In the genomic region with DNA sequence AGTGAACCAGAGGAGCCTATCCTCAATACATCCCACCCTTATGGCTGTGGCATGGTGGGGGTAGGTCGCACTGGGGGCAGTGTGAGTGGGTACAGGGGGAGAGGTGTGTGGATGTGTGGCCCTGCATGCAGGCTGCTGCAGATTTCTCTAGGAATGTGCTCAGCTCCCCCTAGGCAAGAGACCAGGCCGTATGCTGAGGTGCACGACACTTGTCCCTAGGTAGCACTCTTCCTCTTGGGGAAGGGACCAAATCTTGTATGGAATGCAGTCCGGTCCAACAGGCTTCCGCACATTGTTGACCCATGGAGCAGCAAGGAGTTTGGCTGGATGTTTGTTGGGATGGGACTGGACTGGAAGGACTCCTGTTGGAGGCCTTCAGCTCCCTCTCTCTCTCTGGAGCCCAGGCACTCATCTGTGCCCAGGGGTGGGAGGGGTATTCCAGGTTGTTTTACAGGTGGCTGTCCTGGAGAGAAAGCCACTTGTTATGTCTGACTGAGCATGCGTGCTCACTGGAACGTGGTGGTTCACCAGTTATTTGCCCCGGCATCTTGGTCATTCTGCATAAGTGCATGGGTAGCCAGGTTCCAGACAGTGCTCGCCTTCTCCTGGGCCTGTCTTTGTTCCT, we compare ENCODE assay signal across 1 cellular context.
TF ChIP-seq lines count a peak whose summit lies in the region.

No MANE protein-coding gene starts in this region.

TF ChIP-seq in GM12878, 131 proteins besides CTCF, POLR2A, EP300 and RAD21:
- TF ChIP-seq, protein P1, sequence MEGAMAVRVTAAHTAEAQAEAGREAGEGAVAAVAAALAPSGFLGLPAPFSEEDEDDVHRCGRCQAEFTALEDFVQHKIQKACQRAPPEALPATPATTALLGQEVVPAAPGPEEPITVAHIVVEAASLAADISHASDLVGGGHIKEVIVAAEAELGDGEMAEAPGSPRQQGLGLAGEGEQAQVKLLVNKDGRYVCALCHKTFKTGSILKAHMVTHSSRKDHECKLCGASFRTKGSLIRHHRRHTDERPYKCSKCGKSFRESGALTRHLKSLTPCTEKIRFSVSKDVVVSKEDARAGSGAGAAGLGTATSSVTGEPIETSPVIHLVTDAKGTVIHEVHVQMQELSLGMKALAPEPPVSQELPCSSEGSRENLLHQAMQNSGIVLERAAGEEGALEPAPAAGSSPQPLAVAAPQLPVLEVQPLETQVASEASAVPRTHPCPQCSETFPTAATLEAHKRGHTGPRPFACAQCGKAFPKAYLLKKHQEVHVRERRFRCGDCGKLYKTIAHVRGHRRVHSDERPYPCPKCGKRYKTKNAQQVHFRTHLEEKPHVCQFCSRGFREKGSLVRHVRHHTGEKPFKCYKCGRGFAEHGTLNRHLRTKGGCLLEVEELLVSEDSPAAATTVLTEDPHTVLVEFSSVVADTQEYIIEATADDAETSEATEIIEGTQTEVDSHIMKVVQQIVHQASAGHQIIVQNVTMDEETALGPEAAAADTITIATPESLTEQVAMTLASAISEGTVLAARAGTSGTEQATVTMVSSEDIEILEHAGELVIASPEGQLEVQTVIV (IDR thresholded peaks at IDR 0.05; ENCODE audit: borderline replicate concordance, partially characterized antibody): no peak
- no peak for TF ChIP-seq SMARCA5 (IDR thresholded peaks at IDR 0.05)
- no peak for TF ChIP-seq NR2C2 (IDR thresholded peaks at IDR 0.05; ENCODE audit: borderline replicate concordance, control insufficient read depth, insufficient read length, low read depth)
